In the genomic region with DNA sequence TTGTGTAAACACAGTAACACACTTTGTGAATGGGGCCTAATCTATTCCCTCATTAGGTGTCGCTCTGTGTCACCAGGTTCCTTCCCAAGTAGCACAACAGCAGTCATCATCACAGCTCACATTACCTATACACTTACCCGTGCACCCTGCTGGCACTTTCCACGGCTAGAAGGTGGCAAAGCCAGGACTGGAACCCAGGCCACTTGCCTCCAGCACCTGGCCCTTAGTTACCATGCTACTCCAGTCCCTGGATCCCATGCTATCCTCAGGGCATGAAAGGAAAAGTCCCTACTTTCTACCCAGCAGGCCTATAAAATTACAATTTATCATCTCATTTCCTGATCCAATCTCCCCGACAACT, we compare ENCODE assay signal across 2 cellular contexts.
TF ChIP-seq lines count a peak whose summit lies in the region.

No MANE protein-coding gene starts in this region.

TF ChIP-seq in liver, 16 proteins besides CTCF, POLR2A, EP300 and RAD21 (continued from another document):
- peak in 1 of 2 donors; percentile 4 for TF ChIP-seq HNF4A (conservative IDR thresholded peaks at IDR 0.05)

TF ChIP-seq in HepG2, 621 proteins besides CTCF, POLR2A, EP300 and RAD21:
- TF ChIP-seq, protein P1, sequence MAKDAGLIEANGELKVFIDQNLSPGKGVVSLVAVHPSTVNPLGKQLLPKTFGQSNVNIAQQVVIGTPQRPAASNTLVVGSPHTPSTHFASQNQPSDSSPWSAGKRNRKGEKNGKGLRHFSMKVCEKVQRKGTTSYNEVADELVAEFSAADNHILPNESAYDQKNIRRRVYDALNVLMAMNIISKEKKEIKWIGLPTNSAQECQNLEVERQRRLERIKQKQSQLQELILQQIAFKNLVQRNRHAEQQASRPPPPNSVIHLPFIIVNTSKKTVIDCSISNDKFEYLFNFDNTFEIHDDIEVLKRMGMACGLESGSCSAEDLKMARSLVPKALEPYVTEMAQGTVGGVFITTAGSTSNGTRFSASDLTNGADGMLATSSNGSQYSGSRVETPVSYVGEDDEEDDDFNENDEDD (CRISPR knock-in tag; IDR thresholded peaks at IDR 0.05; ENCODE audit: borderline replicate concordance), result no peak
- TF ChIP-seq ZNF644 (CRISPR knock-in tag; IDR thresholded peaks at IDR 0.05; ENCODE audit: low read depth), result no peak
- TF ChIP-seq HNF4A (CRISPR knock-in tag; IDR thresholded peaks at IDR 0.05), result no peak
- TF ChIP-seq HNRNPUL1 (IDR thresholded peaks at IDR 0.05; ENCODE audit: low read depth, low read length), result no peak
- TF ChIP-seq TCF7 (IDR thresholded peaks at IDR 0.05; ENCODE audit: low read depth), result no peak
- TF ChIP-seq ZNF816 (CRISPR knock-in tag; IDR thresholded peaks at IDR 0.05; ENCODE audit: borderline replicate concordance), result no peak
- TF ChIP-seq ZNF850 (CRISPR knock-in tag; conservative IDR thresholded peaks at IDR 0.05), result no peak
- no peak for TF ChIP-seq ZFP36 (IDR thresholded peaks at IDR 0.05; ENCODE audit: borderline replicate concordance, low read depth, low read length, partially characterized antibody)
- TF ChIP-seq, protein P2, sequence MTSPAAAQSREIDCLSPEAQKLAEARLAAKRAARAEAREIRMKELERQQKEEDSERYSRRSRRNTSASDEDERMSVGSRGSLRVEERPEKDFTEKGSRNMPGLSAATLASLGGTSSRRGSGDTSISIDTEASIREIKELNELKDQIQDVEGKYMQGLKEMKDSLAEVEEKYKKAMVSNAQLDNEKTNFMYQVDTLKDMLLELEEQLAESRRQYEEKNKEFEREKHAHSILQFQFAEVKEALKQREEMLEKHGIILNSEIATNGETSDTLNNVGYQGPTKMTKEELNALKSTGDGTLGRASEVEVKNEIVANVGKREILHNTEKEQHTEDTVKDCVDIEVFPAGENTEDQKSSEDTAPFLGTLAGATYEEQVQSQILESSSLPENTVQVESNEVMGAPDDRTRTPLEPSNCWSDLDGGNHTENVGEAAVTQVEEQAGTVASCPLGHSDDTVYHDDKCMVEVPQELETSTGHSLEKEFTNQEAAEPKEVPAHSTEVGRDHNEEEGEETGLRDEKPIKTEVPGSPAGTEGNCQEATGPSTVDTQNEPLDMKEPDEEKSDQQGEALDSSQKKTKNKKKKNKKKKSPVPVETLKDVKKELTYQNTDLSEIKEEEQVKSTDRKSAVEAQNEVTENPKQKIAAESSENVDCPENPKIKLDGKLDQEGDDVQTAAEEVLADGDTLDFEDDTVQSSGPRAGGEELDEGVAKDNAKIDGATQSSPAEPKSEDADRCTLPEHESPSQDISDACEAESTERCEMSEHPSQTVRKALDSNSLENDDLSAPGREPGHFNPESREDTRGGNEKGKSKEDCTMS (CRISPR knock-in tag; conservative IDR thresholded peaks at IDR 0.05), result no peak
- TF ChIP-seq RELA (CRISPR knock-in tag; IDR thresholded peaks at IDR 0.05), result no peak
